In the genomic region with DNA sequence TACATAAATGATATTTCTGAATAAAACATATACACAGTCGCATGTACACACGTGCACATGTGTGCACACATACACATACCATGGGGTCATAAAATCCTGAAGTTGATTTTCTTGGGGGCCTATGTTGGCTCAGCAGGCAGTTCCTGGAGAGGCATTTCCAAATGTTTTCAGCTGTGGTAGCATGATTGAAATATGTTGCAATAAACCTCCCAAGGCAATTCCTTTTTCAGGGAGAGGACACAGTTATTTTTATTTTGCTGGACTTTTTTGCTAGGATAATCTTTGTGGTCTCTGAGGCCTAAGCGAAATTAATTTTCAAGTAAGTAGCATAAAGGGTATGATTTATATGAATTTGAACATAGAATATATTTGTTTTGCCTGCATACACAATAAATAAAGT, we compare ENCODE assay signal across 19 cellular contexts.
DNase-seq lines count a peak whose midpoint lies in the region; ATAC-seq, FAIRE-seq and TF ChIP-seq lines count a peak whose summit lies in the region.
"Had no signal": no experiment of that assay in that cellular context is flagged by ENCODE, and none has a peak within 500 bp of the region (broad histone marks: within the 10 kb centered on the region; RNA-seq: fewer than 3 reads in every experiment).

No MANE protein-coding gene starts in this region.

- no peaks in the 10 kb centered on the region; a peak in 1 of 5 replicates for H3K4me1 ChIP-seq in K562 (replicated peaks in 1 of 2; ENCODE audit: control insufficient read depth in 2 of 2, insufficient read depth in 2 of 2, low read length in 2 of 2)
- H3K4me1 ChIP-seq: BLaER1 had no signal

- TF ChIP-seq CTCF in K562 (IDR thresholded peaks at IDR 0.05 in 2 of 3, conservative IDR thresholded peaks at IDR 0.05 in 1 of 3; ENCODE audit: insufficient read depth in 2 of 3, low read depth in 1 of 3, low read length in 3 of 3), result no peak

- POLR2A ChIA-PET in K562 (lab: Yijun Ruan, JAX), result no interaction called here

- H3K4me2 ChIP-seq in K562 (ENCODE audit: insufficient read depth, low read length), result no peak overlapping the region
- H3K4me2 ChIP-seq: BLaER1 had no signal

- ATAC-seq in Right ventricle myocardium inferior (peak; percentile 52), left cardiac atrium (no peak), K562 (no peak), sciatic nerve (peak; percentile 66), GM21526 (IDR thresholded peaks at IDR 0.05; ENCODE audit: low FRiP score, unreplicated experiment) (no peak), HG02852 (IDR thresholded peaks at IDR 0.05; ENCODE audit: unreplicated experiment) (no peak)
- ATAC-seq: HCT116 had no signal

- WGBS in K562 (ENCODE audit: insufficient coverage, low coverage, missing lambda C conversion rate), result 97% methylated on average over 3 of the region's 3 CpGs

- no peak for TF ChIP-seq EP300 in K562 (IDR thresholded peaks at IDR 0.05; ENCODE audit: low read length)

- TF ChIP-seq POLR2A in K562 (conservative IDR thresholded peaks at IDR 0.05), result no peak

- no peaks in the 10 kb centered on the region for H3K9me1 ChIP-seq in K562 (ENCODE audit: control insufficient read depth, insufficient read depth, low read length)

- no peak overlapping the region for H3K4me3 ChIP-seq in K562
- H3K4me3 ChIP-seq: BLaER1 had no signal

- H3K27ac ChIP-seq in K562 (ENCODE audit: extremely low read depth, low read depth, low read length), result no peak overlapping the region
- H3K27ac ChIP-seq: 22Rv1, BLaER1 had no signal

- in situ Hi-C loops in K562 (cut with MboI), result no loop called here

- no peaks in the 10 kb centered on the region for H3K79me2 ChIP-seq in K562 (ENCODE audit: control insufficient read depth, insufficient read depth, low read length)

- no peak overlapping the region for H3K9ac ChIP-seq in K562 (ENCODE audit: insufficient read depth in 1 of 2, low read depth in 2 of 2, low read length in 2 of 2)
- H3K9ac ChIP-seq: BLaER1 had no signal

- BruUV-seq in K562 (replicated peaks; lab: Mats Ljungman, UMichigan), result no TSS peak

- H3K27me3 ChIP-seq in K562 (ENCODE audit: control insufficient read depth in 2 of 2, insufficient read depth in 2 of 2, low read length in 2 of 2), result no peaks in the 10 kb centered on the region
- H3K27me3 ChIP-seq: BLaER1 had no signal

- intact Hi-C loops in Right ventricle myocardium inferior (cut with DNase I) (no loop called here), left cardiac atrium (cut with DNase I) (no loop called here), K562 (cut with micrococcal nuclease) (no loop called here), sciatic nerve (cut with DNase I) (no loop called here)

- H2AFZ ChIP-seq in K562 (ENCODE audit: low read depth, low read length), result no peak overlapping the region

- FAIRE-seq in HTR-8/SVneo (lab: Jason Lieb, UNC) (peak; percentile 20), K562 (lab: Jason Lieb, UNC) (peak; percentile 49)
- FAIRE-seq: GM12892, GM18507 had no signal

- TF ChIP-seq RAD21 in K562 (CRISPR knock-in tag; conservative IDR thresholded peaks at IDR 0.05 in 1 of 2, IDR thresholded peaks at IDR 0.05 in 1 of 2), result no peak

- H3K36me3 ChIP-seq in K562 (ENCODE audit: control insufficient read depth, insufficient read depth, low read length), result peaks cover 34% of the 10 kb centered on the region; the same call in 2 of the 3 replicates

- no peaks in the 10 kb centered on the region for H4K20me1 ChIP-seq in K562 (replicated peaks; ENCODE audit: control insufficient read depth, insufficient read depth, low read length)
- H4K20me1 ChIP-seq: BLaER1 had no signal

- no peaks in the 10 kb centered on the region for H3K9me3 ChIP-seq in K562 (replicated peaks; ENCODE audit: control insufficient read depth, insufficient read depth, low read depth, low read length)
- H3K9me3 ChIP-seq: BLaER1 had no signal

- CTCF ChIA-PET in K562 (lab: Yijun Ruan, JAX; ENCODE audit: low intra/inter-chr PET ratio), result no interaction called here

- no peak for DNase-seq in Right ventricle myocardium inferior (ENCODE audit: missing footprints)
- no peak for DNase-seq in left cardiac atrium
- DNase-seq in HTR-8/SVneo (ENCODE audit: insufficient read length, low spot score), result no peak
- no peak for DNase-seq in K562 (ENCODE audit: extremely low read depth in 1 of 4, low spot score in 3 of 4)
- DNase-seq in sciatic nerve (ENCODE audit: low spot score), result no peak
- DNase-seq: CD4-positive, alpha-beta memory T cell; DMS153; DMS79; GDM1; GOT3; H7; HFFc6 had no signal

TF ChIP-seq in K562, 482 proteins besides CTCF, POLR2A, EP300 and RAD21:
- TF ChIP-seq, protein P1, sequence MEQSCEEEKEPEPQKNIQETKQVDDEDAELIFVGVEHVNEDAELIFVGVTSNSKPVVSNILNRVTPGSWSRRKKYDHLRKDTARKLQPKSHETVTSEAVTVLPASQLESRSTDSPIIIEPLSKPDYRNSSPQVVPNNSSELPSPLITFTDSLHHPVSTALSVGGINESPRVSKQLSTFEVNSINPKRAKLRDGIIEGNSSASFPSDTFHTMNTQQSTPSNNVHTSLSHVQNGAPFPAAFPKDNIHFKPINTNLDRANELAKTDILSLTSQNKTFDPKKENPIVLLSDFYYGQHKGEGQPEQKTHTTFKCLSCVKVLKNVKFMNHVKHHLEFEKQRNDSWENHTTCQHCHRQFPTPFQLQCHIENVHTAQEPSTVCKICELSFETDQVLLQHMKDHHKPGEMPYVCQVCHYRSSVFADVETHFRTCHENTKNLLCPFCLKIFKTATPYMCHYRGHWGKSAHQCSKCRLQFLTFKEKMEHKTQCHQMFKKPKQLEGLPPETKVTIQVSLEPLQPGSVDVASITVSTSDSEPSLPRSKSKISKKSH (CRISPR knock-in tag; IDR thresholded peaks at IDR 0.05), result no peak
- TF ChIP-seq CEBPB (tag; IDR thresholded peaks at IDR 0.05), result 0 out of 2 replicates have a peak, but pooled peaks have one; percentile 8

Comparison
In these comparisons a context has a peak if more than half of its experiments do, and no peak if none do; other contexts are left out.
1. ATAC-seq: peak in Right ventricle myocardium inferior (single experiment) and sciatic nerve (single experiment); none in left cardiac atrium (0 of 2), K562 (single experiment), GM21526 (single experiment) and HG02852 (single experiment).